In genomic region chr1:25555753-25556092, GRCh38 we compare ENCODE assay signal across 23 cellular contexts. TPM values are rescaled to one million over a fixed set of nuclear protein-coding genes. Genes with fewer than 3 reads are reported as not detected.
DNase-seq lines count a peak whose midpoint lies in the region; ATAC-seq and TF ChIP-seq lines count a peak whose summit lies in the region.
"Had no signal": no experiment of that assay in that cellular context is flagged by ENCODE, and none has a peak within 500 bp of the region (broad histone marks: within the 10 kb centered on the region; RNA-seq: fewer than 3 reads in every experiment).

No MANE protein-coding gene starts in this region.

- H3K27ac ChIP-seq in breast epithelium: peak overlapping the region; percentile 52 to 56
- no peak overlapping the region for H3K27ac ChIP-seq in mammary epithelial cell (ENCODE audit: insufficient read depth, low read depth, low read length)
- peak overlapping the region; percentile 54 for H3K27ac ChIP-seq in effector memory CD4-positive, alpha-beta T cell (ENCODE audit: insufficient read depth, low read length, poor library complexity, severe bottlenecking)
- peak overlapping the region; percentile 19 for H3K27ac ChIP-seq in temporal lobe (ENCODE audit: low read depth, low read length)
- H3K27ac ChIP-seq: foreskin keratinocyte, left ventricle myocardium inferior, parathyroid adenoma, SJCRH30 had no signal

- intact Hi-C loops in breast epithelium (cut with DNase I; ENCODE audit: low total_unique reads) (no loop called here), mammary epithelial cell (cut with micrococcal nuclease) (no loop called here)

- peaks cover 69% of the 10 kb centered on the region for H3K4me1 Mint-ChIP-seq in T-helper 17 cell

- DNase-seq in breast epithelium (ENCODE audit: low spot score in 2 of 2): no peak
- no peak for DNase-seq in mammary epithelial cell
- DNase-seq in T-helper 17 cell: no peak
- no peak for DNase-seq in effector memory CD4-positive, alpha-beta T cell
- no peak for DNase-seq in NCI-H2107 (lab: John Stamatoyannopoulos, UW)
- DNase-seq in HPDE6-E6E7 (ENCODE audit: extremely low spot score): no peak
- no peak for DNase-seq in pons (ENCODE audit: low spot score)
- DNase-seq: activated naive CD4-positive, alpha-beta T cell treated with anti-CD3 and anti-CD28 coated beads, Interleukin-2, amount 50 U/mL, for 16 hours; BE2C; effector CD8-positive, alpha-beta T cell; foreskin keratinocyte; GOT3; Kasumi-1; left ventricle myocardium inferior; MV-4-11; NCI-H146; NCI-H510A treated with DMSO at 0.1 percent for 48 hours had no signal

- H3K9ac ChIP-seq in mammary epithelial cell (ENCODE audit: insufficient read depth, low read length): no peak overlapping the region
- H3K9ac ChIP-seq: parathyroid adenoma had no signal

- CTCF ChIA-PET in mammary epithelial cell (lab: Charles Lee; ENCODE audit: low non-redundant PET): no interaction called here

- in situ Hi-C loops in mammary epithelial cell (cut with MboI; ENCODE audit: low sequenced_read_pairs in 2 of 2): no loop called here

- no peak overlapping the region for H2AFZ ChIP-seq in mammary epithelial cell (ENCODE audit: low read depth, low read length)
- H2AFZ ChIP-seq: parathyroid adenoma had no signal

- no peaks in the 10 kb centered on the region for H3K27me3 ChIP-seq in breast epithelium
- H3K27me3 ChIP-seq in mammary epithelial cell (ENCODE audit: insufficient read depth, low read length): no peaks in the 10 kb centered on the region
- no peaks in the 10 kb centered on the region for H3K27me3 ChIP-seq in effector memory CD4-positive, alpha-beta T cell (replicated peaks; ENCODE audit: control insufficient read depth, insufficient read depth, low read length, poor library complexity, severe bottlenecking)
- H3K27me3 ChIP-seq: BE2C, foreskin keratinocyte, SJCRH30 had no signal

- BruUV-seq in mammary epithelial cell (replicated peaks; lab: Mats Ljungman, UMichigan): no TSS peak

- H3K4me2 ChIP-seq in mammary epithelial cell (ENCODE audit: insufficient read depth, low read depth, low read length): no peak overlapping the region

- TF ChIP-seq POLR2A in breast epithelium (IDR thresholded peaks at IDR 0.05): no peak

- dilution Hi-C loops in mammary epithelial cell (cut with HindIII; ENCODE audit: low sequenced_read_pairs): no loop called here

- H3K4me3 Mint-ChIP-seq in T-helper 17 cell: peak overlapping the region; percentile 43
- H3K4me3 Mint-ChIP-seq: neural crest cell had no signal

- no peak for ATAC-seq in T-helper 17 cell
- ATAC-seq: activated CD4-positive, CD25-positive, alpha-beta regulatory T cell treated with anti-CD3 and anti-CD28 coated beads, Interleukin-2, amount 50 U/mL, for 24 hours had no signal

- 94% methylated on average over 5 of the region's 5 CpGs for WGBS in mammary epithelial cell (ENCODE audit: low coverage, missing lambda C conversion rate)

- H3K9me3 ChIP-seq in breast epithelium (no peaks in the 10 kb centered on the region), mammary epithelial cell (replicated peaks; ENCODE audit: insufficient read depth, low read length) (no peaks in the 10 kb centered on the region), T-helper 17 cell (ENCODE audit: control insufficient read depth, low read length, poor library complexity, severe bottlenecking) (no peaks in the 10 kb centered on the region)
- H3K9me3 ChIP-seq in effector memory CD4-positive, alpha-beta T cell (ENCODE audit: control insufficient read depth, low read length): no peaks in the 10 kb centered on the region
- H3K9me3 ChIP-seq: BE2C, left ventricle myocardium inferior, SJCRH30 had no signal

- H3K4me3 ChIP-seq in breast epithelium (no peak overlapping the region), mammary epithelial cell (replicated peaks in 1 of 3; ENCODE audit: insufficient read depth in 1 of 3, low read depth in 2 of 3, low read length in 3 of 3) (no peak overlapping the region)
- peak overlapping the region; percentile 33 for H3K4me3 ChIP-seq in effector memory CD4-positive, alpha-beta T cell (ENCODE audit: insufficient read depth, low read depth, low read length, poor library complexity, severe bottlenecking)
- H3K4me3 ChIP-seq: GM12878, left ventricle myocardium inferior, SJCRH30 had no signal

- H3K36me3 Mint-ChIP-seq in T-helper 17 cell (ENCODE audit: low read depth): peaks cover 2% of the 10 kb centered on the region

- peaks cover 0 to 12% of the 10 kb centered on the region in 2 donors for H3K4me1 ChIP-seq in breast epithelium
- H3K4me1 ChIP-seq in mammary epithelial cell (ENCODE audit: insufficient read depth, low read length): peaks cover 25% of the 10 kb centered on the region
- H3K4me1 ChIP-seq in effector memory CD4-positive, alpha-beta T cell (ENCODE audit: control insufficient read depth, insufficient read depth, low read length, poor library complexity, severe bottlenecking): peaks cover 98% of the 10 kb centered on the region
- H3K4me1 ChIP-seq: BE2C had no signal

- H3K36me3 ChIP-seq in breast epithelium: no peaks in the 10 kb centered on the region
- H3K36me3 ChIP-seq in mammary epithelial cell (ENCODE audit: insufficient read depth, low read length): peaks cover 5% of the 10 kb centered on the region
- H3K36me3 ChIP-seq in effector memory CD4-positive, alpha-beta T cell (ENCODE audit: control insufficient read depth, insufficient read depth, low read length): peaks cover 45% of the 10 kb centered on the region
- H3K36me3 ChIP-seq: BE2C, SJCRH30 had no signal

- TF ChIP-seq CTCF in breast epithelium (IDR thresholded peaks at IDR 0.05) (no peak), mammary epithelial cell (conservative IDR thresholded peaks at IDR 0.05 in 1 of 2, IDR thresholded peaks at IDR 0.05 in 1 of 2; ENCODE audit: extremely low read depth in 1 of 2, insufficient read depth in 1 of 2, low read depth in 1 of 2, low read length in 2 of 2) (no peak)

- peaks cover 29% of the 10 kb centered on the region for H3K79me2 ChIP-seq in mammary epithelial cell (ENCODE audit: insufficient read depth, low read length)
- H3K79me2 ChIP-seq: parathyroid adenoma had no signal

- H3K27me3 Mint-ChIP-seq in T-helper 17 cell: no peaks in the 10 kb centered on the region

- H3K27ac Mint-ChIP-seq in T-helper 17 cell: peak overlapping the region; percentile 87

- no peaks in the 10 kb centered on the region for H4K20me1 ChIP-seq in mammary epithelial cell (ENCODE audit: insufficient read depth, low read length)

RNA-seq across cellular contexts. Expression of gene LDLRAP1, which starts 12.3 kb away (rescaled TPM):
- 10 to 100 TPM; 10.7 to 17.0 (median 16.5) TPM for total RNA-seq in breast epithelium
- total RNA-seq in mammary epithelial cell: 10 to 100 TPM; 23.0 to 32.7 TPM
- polyA plus RNA-seq in mammary epithelial cell: 28.8 TPM
- 27.1 TPM for polyA minus RNA-seq in mammary epithelial cell
- 10 to 100 TPM; 90.3 to 96.6 TPM for total RNA-seq in T-helper 17 cell
- 0.98 TPM for total RNA-seq in temporal lobe
